ENCODE assay signal across 2 cellular contexts in the genomic region with DNA sequence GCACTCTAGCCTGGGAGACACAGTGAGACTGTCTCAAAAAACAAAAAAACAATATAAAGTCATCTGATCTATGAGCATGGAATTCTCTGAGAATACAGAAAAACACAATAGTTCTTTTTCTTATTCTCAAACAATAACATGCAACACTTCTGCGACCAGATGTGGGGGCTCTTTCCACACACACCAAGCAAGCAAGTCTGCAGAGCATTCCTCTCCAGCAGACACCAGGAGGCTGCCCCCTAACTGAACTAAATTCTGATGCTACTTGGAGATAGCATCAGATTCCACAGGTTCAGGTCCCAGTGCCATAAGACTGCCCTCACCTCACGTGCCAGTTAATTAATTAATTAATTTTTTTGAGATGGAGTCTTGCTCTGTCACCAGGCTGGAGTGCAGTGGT.
TF ChIP-seq lines count a peak whose summit lies in the region.

No MANE protein-coding gene starts in this region.

TF ChIP-seq in HepG2, 621 proteins besides CTCF, POLR2A, EP300 and RAD21:
- TF ChIP-seq TP53 (CRISPR knock-in tag; conservative IDR thresholded peaks at IDR 0.05), result no peak
- TF ChIP-seq, protein P1, sequence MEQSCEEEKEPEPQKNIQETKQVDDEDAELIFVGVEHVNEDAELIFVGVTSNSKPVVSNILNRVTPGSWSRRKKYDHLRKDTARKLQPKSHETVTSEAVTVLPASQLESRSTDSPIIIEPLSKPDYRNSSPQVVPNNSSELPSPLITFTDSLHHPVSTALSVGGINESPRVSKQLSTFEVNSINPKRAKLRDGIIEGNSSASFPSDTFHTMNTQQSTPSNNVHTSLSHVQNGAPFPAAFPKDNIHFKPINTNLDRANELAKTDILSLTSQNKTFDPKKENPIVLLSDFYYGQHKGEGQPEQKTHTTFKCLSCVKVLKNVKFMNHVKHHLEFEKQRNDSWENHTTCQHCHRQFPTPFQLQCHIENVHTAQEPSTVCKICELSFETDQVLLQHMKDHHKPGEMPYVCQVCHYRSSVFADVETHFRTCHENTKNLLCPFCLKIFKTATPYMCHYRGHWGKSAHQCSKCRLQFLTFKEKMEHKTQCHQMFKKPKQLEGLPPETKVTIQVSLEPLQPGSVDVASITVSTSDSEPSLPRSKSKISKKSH (CRISPR knock-in tag; IDR thresholded peaks at IDR 0.05; ENCODE audit: borderline replicate concordance), result no peak
- TF ChIP-seq ARNT (IDR thresholded peaks at IDR 0.05), result no peak
- TF ChIP-seq HMG20B (CRISPR knock-in tag; conservative IDR thresholded peaks at IDR 0.05), result no peak
- TF ChIP-seq ZNF260 (CRISPR knock-in tag; IDR thresholded peaks at IDR 0.05; ENCODE audit: borderline replicate concordance, low read depth), result no peak
- no peak for TF ChIP-seq ZNF558 (CRISPR knock-in tag; IDR thresholded peaks at IDR 0.05; ENCODE audit: borderline replicate concordance)

TF ChIP-seq in WTC11, 78 proteins besides CTCF, POLR2A, EP300 and RAD21:
- TF ChIP-seq, protein P2, sequence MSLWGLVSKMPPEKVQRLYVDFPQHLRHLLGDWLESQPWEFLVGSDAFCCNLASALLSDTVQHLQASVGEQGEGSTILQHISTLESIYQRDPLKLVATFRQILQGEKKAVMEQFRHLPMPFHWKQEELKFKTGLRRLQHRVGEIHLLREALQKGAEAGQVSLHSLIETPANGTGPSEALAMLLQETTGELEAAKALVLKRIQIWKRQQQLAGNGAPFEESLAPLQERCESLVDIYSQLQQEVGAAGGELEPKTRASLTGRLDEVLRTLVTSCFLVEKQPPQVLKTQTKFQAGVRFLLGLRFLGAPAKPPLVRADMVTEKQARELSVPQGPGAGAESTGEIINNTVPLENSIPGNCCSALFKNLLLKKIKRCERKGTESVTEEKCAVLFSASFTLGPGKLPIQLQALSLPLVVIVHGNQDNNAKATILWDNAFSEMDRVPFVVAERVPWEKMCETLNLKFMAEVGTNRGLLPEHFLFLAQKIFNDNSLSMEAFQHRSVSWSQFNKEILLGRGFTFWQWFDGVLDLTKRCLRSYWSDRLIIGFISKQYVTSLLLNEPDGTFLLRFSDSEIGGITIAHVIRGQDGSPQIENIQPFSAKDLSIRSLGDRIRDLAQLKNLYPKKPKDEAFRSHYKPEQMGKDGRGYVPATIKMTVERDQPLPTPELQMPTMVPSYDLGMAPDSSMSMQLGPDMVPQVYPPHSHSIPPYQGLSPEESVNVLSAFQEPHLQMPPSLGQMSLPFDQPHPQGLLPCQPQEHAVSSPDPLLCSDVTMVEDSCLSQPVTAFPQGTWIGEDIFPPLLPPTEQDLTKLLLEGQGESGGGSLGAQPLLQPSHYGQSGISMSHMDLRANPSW (CRISPR knock-in tag; conservative IDR thresholded peaks at IDR 0.05; ENCODE audit: low read depth), result no peak
- TF ChIP-seq JAZF1 (CRISPR knock-in tag; IDR thresholded peaks at IDR 0.05) (no peak), ZSCAN18 (CRISPR knock-in tag; IDR thresholded peaks at IDR 0.05) (no peak), GABPB1 (CRISPR knock-in tag; IDR thresholded peaks at IDR 0.05) (no peak), MXD4 (CRISPR knock-in tag; IDR thresholded peaks at IDR 0.05; ENCODE audit: borderline replicate concordance) (no peak), TEAD4 (CRISPR knock-in tag; IDR thresholded peaks at IDR 0.05) (no peak), TEAD1 (CRISPR knock-in tag; IDR thresholded peaks at IDR 0.05) (no peak), ZNF232 (CRISPR knock-in tag; IDR thresholded peaks at IDR 0.05) (no peak)
